31 cellular contexts compared by ENCODE assay signal in genomic region chr15:72451224-72451623, GRCh38. TPM values are rescaled to one million over a fixed set of nuclear protein-coding genes. Genes with fewer than 3 reads are reported as not detected.
"Had no signal": no experiment of that assay in that cellular context is flagged by ENCODE, and none has a peak within 500 bp of the region (broad histone marks: within the 10 kb centered on the region; RNA-seq: fewer than 3 reads in every experiment).

No MANE protein-coding gene starts in this region.

- H3K27ac ChIP-seq: coronary artery, heart left ventricle, neutrophil, sigmoid colon, skin epidermis, stomach, thoracic aorta, transverse colon had no signal

- H3K9me3 ChIP-seq: heart left ventricle, neutrophil, sigmoid colon, stomach, thoracic aorta, transverse colon had no signal

- FAIRE-seq: endothelial cell of umbilical vein, frontal cortex had no signal

- H3K4me3 ChIP-seq: coronary artery, heart left ventricle, lung, sigmoid colon, skin epidermis, stomach, thoracic aorta, transverse colon had no signal

- H3K4me1 ChIP-seq: heart left ventricle, sigmoid colon, stomach, transverse colon had no signal

- H3K36me3 ChIP-seq: heart left ventricle, neutrophil, sigmoid colon, stomach, thoracic aorta, transverse colon had no signal

- H3K27me3 ChIP-seq: sigmoid colon, stomach, transverse colon had no signal

- ATAC-seq: heart left ventricle; left colon; left ventricle myocardium superior; naive thymus-derived CD4-positive, alpha-beta T cell; stimulated activated naive B cell treated with anti-CD40 and anti-IgM and Interleukin-4, amounts not matched to agents 10 μg/mL and 1 μg/mL and 100 μg/mL, for 72 hours had no signal

- DNase-seq: effector CD4-positive, alpha-beta T cell; endodermal cell; erythroblast; heart left ventricle; hippocampal formation; left colon; left ventricle myocardium superior; mesendoderm; naive thymus-derived CD4-positive, alpha-beta T cell; nephron progenitor cell; sigmoid colon; stimulated activated CD4-positive, alpha-beta T cell treated with anti-CD3 and anti-CD28 coated beads, Interleukin-2, amount 100 ng/mL, for 24 hours; stimulated activated CD4-positive, alpha-beta T cell treated with anti-CD3 and anti-CD28 coated beads, Interleukin-4, amount 100 ng/mL, for 4 hours; stimulated activated naive B cell treated with anti-CD40 and anti-IgM and Interleukin-4, amounts not matched to agents 10 μg/mL and 1 μg/mL and 100 μg/mL, for 72 hours; stomach; substantia nigra; transverse colon had no signal

RNA-seq across cellular contexts. Expression of gene TMEM202, which starts 53.1 kb away (rescaled TPM):
- total RNA-seq: dermis microvascular lymphatic vessel endothelial cell; endodermal cell; endothelial cell of umbilical vein; fibroblast of lung; frontal cortex; glomerular endothelial cell; heart left ventricle; kidney epithelial cell; left colon; left ventricle myocardium superior; lung; naive thymus-derived CD4-positive, alpha-beta T cell; osteocyte; pulmonary artery endothelial cell; sigmoid colon; stomach; thoracic aorta; transverse colon; ureter had no signal
- polyA plus RNA-seq: endothelial cell of umbilical vein; fibroblast of lung; heart left ventricle; lung; naive thymus-derived CD4-positive, alpha-beta T cell; sigmoid colon; stomach had no signal
